ENCODE assay signal across 25 cellular contexts in the genomic region with DNA sequence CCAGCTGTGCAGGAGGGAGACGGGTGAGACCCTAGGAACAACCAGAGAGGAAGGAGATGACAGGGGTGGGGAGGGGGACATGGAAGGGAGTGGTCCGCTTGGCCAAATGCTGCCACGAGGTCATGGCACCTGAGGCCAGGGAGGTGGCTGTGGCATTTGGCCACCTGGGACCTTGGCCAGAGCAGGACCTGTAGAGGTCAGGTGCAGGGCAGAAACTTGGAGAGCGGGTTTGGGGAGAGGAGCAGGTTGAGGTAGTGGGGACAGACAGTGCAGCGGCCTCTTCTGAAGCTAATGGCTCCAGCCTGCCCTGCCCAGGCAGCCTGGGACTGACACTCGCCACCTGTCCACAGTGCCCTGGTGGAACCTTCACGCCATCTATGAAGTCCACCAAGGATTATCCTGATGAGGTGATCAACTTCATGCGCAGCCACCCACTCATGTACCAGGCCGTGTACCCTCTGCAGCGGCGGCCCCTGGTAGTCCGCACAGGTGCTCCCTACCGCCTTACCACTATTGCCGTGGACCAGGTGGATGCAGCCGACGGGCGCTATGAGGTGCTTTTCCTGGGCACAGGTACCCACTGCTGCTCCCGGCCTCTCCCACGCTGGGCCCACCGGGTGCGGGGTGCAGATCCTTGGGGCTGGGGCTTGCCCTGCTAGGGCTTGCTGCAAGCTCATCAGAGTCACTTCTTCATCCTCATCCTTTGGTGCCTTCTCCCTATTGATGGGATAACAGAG. TPM values are rescaled to one million over a fixed set of nuclear protein-coding genes. Genes with fewer than 3 reads are reported as not detected.
A peak's percentile ranks its signal among the peaks of the same experiment; 100 is the strongest.
DNase-seq lines count a peak whose midpoint lies in the region; ATAC-seq, FAIRE-seq and TF ChIP-seq lines count a peak whose summit lies in the region.
"Had no signal": no experiment of that assay in that cellular context is flagged by ENCODE, and none has a peak within 500 bp of the region (broad histone marks: within the 10 kb centered on the region; RNA-seq: fewer than 3 reads in every experiment).

No MANE protein-coding gene starts in this region.

- no peaks in the 10 kb centered on the region for H3K79me2 ChIP-seq in HepG2 (ENCODE audit: insufficient read depth, low read length)

- H3K9me3 Mint-ChIP-seq in nephron progenitor cell, result no peaks in the 10 kb centered on the region
- H3K9me3 Mint-ChIP-seq: CD4-positive, alpha-beta memory T cell had no signal

- peak in 1 of 2 donors; percentile 13 for TF ChIP-seq RAD21 in liver (IDR thresholded peaks at IDR 0.05)
- no peak for TF ChIP-seq RAD21 in HepG2 (CRISPR knock-in tag; IDR thresholded peaks at IDR 0.05)

- no peak overlapping the region for H3K27ac ChIP-seq in liver (ENCODE audit: low read depth in 1 of 2, low read length in 2 of 2)
- H3K27ac ChIP-seq in HepG2 (ENCODE audit: extremely low read length, insufficient read depth, low read length), result no peak overlapping the region
- peak overlapping the region; percentile 80 for H3K27ac ChIP-seq in RWPE1
- H3K27ac ChIP-seq in thyroid gland, result no peak overlapping the region
- H3K27ac ChIP-seq: A549 had no signal

- DNase-seq in HepG2 (ENCODE audit: low spot score) (no peak), RWPE1 (ENCODE audit: low spot score) (no peak), nephron progenitor cell (no peak), activated gamma-delta T cell treated with Interleukin-2 at 50 U/mL for 16 hours (no peak), thyroid gland (no peak), NCI-H524 treated with DMSO at 0.1 percent for 48 hours (lab: John Stamatoyannopoulos, UW) (no peak)
- DNase-seq: Calu3; DMS79; NCI-H1105 treated with DMSO at 0.1 percent for 48 hours; NCI-H1694 treated with DMSO at 0.1 percent for 48 hours; NCI-H748 treated with DMSO at 0.1 percent for 48 hours; NK-92 treated with Interleukin-12 subunit alpha and Interleukin-12 subunit beta, amount 100 ng/mL, for 24 hours; RPMI8226; SIG-M5 had no signal

- peaks cover 3% of the 10 kb centered on the region for H3K27me3 Mint-ChIP-seq in nephron progenitor cell (ENCODE audit: low read depth, poor library complexity)

- H3K4me1 Mint-ChIP-seq in nephron progenitor cell, result peaks cover 42% of the 10 kb centered on the region
- H3K4me1 Mint-ChIP-seq: CD4-positive, alpha-beta memory T cell had no signal

- H3K36me3 ChIP-seq in liver (ENCODE audit: control insufficient read depth in 4 of 4, insufficient read depth in 3 of 4, low read depth in 1 of 4, low read length in 3 of 4), result no peaks in the 10 kb centered on the region
- H3K36me3 ChIP-seq in HepG2 (replicated peaks in 1 of 2; ENCODE audit: control insufficient read depth in 1 of 2, insufficient read depth in 2 of 2, low read length in 2 of 2), result peaks cover 0 to 9% of the 10 kb centered on the region in 2 experiments; a peak in 2 of 5 replicates
- peaks cover 0 to 8% of the 10 kb centered on the region in 2 donors for H3K36me3 ChIP-seq in thyroid gland

- peaks cover 36% of the 10 kb centered on the region for H3K36me3 Mint-ChIP-seq in nephron progenitor cell (ENCODE audit: low read depth)
- H3K36me3 Mint-ChIP-seq: CD4-positive, alpha-beta memory T cell had no signal

- in situ Hi-C loops in HepG2 (cut with HindIII; ENCODE audit: extremely low pct_ligation_motif_present, low pct_unique_long_range_greater_than_20kb), result no loop called here

- TF ChIP-seq CTCF in liver (IDR thresholded peaks at IDR 0.05; ENCODE audit: low read depth, low read length, missing input control) (no peak), HepG2 (CRISPR knock-in tag; IDR thresholded peaks at IDR 0.05) (no peak), RWPE1 (conservative IDR thresholded peaks at IDR 0.05; ENCODE audit: low read depth) (no peak), nephron progenitor cell (IDR thresholded peaks at IDR 0.05) (no peak), thyroid gland (IDR thresholded peaks at IDR 0.05) (no peak)

- intact Hi-C loops in HepG2 (cut with micrococcal nuclease; ENCODE audit: unreplicated experiment) (no loop called here), thyroid gland (cut with DNase I) (no loop called here)

- H3K4me2 ChIP-seq in HepG2 (ENCODE audit: low read depth, low read length), result no peak overlapping the region
- H3K4me2 ChIP-seq: A549 had no signal

- TF ChIP-seq EP300 in HepG2 (IDR thresholded peaks at IDR 0.05; ENCODE audit: low read depth in 2 of 2, low read length in 2 of 2), result no peak
- no peak for TF ChIP-seq EP300 in HepG2 (CRISPR knock-in tag; IDR thresholded peaks at IDR 0.05; ENCODE audit: borderline replicate concordance)

- POLR2A ChIA-PET in HepG2 (lab: Yijun Ruan, JAX), result interaction anchor here (2.2 kb wide), 1 partner anchor 34 kb away, joined by 7 read pairs; no protein-coding TSS in a partner anchor
- POLR2A ChIA-PET in RWPE1 (lab: Yijun Ruan, JAX; ENCODE audit: low non-redundant PET), result no interaction called here

- H3K9ac ChIP-seq in liver (ENCODE audit: low read depth in 1 of 2, low read length in 2 of 2), result no peak overlapping the region
- no peak overlapping the region for H3K9ac ChIP-seq in HepG2 (ENCODE audit: insufficient read depth, low read depth, low read length)

- peak overlapping the region; percentile 81 for H3K27ac Mint-ChIP-seq in nephron progenitor cell

- no peak for FAIRE-seq in HepG2 (lab: Jason Lieb, UNC)
- FAIRE-seq: A549, GM12892, GM18507, H54 had no signal

- H3K4me3 ChIP-seq in liver (ENCODE audit: low read depth in 1 of 3, low read length in 3 of 3) (no peak overlapping the region), HepG2 (replicated peaks in 1 of 3; ENCODE audit: insufficient read depth in 1 of 3, low read depth in 2 of 3, low read length in 3 of 3) (no peak overlapping the region), thyroid gland (replicated peaks in 1 of 3) (no peak overlapping the region)
- H3K4me3 ChIP-seq: A549 had no signal

- H3K9me3 ChIP-seq in liver (ENCODE audit: control insufficient read depth in 4 of 4, low read length in 3 of 4) (no peaks in the 10 kb centered on the region), HepG2 (ENCODE audit: low read length) (no peaks in the 10 kb centered on the region), thyroid gland (no peaks in the 10 kb centered on the region)
- H3K9me3 ChIP-seq: A549 had no signal

- WGBS in liver, result 79% methylated on average over 21 of the region's 21 CpGs
- WGBS in HepG2 (ENCODE audit: low lambda C conversion rate), result 95% methylated on average over 18 of the region's 21 CpGs
- 86 to 95% methylated on average over 7 to 20 of the region's 21 CpGs for WGBS in thyroid gland, 2 donors

- peaks cover 1 to 24% (median 14%) of the 10 kb centered on the region in 4 donors for H3K4me1 ChIP-seq in liver (ENCODE audit: control insufficient read depth in 4 of 4, insufficient read depth in 4 of 4, low read length in 3 of 4)
- H3K4me1 ChIP-seq in HepG2 (ENCODE audit: insufficient read depth, low read length), result peaks cover 15% of the 10 kb centered on the region
- H3K4me1 ChIP-seq in thyroid gland, result no peaks in the 10 kb centered on the region

- ATAC-seq in HepG2, result no peak
- ATAC-seq: A549, SK-N-SH treated with all-trans-retinoic acid at 6 μM for 48 hours had no signal

- no peak for TF ChIP-seq POLR2A in HepG2 (IDR thresholded peaks at IDR 0.05; ENCODE audit: insufficient read depth in 1 of 2, low read depth in 2 of 2, low read length in 2 of 2)
- no peak for TF ChIP-seq POLR2A in thyroid gland (IDR thresholded peaks at IDR 0.05)

- no peak overlapping the region for H3K4me3 Mint-ChIP-seq in nephron progenitor cell
- H3K4me3 Mint-ChIP-seq: CD4-positive, alpha-beta memory T cell had no signal

- CTCF ChIA-PET in HepG2 (lab: Yijun Ruan, JAX; ENCODE audit: low intra/inter-chr PET ratio, low total read pairs) (no interaction called here), RWPE1 (lab: Yijun Ruan, JAX) (no interaction called here)

- no peak overlapping the region for H2AFZ ChIP-seq in HepG2 (ENCODE audit: low read length)

- H4K20me1 ChIP-seq in HepG2 (ENCODE audit: insufficient read depth, low read length), result no peaks in the 10 kb centered on the region

- no TSS peak for BruUV-seq in HepG2 (replicated peaks; lab: Mats Ljungman, UMichigan)

- H3K27me3 ChIP-seq in liver (ENCODE audit: control insufficient read depth in 4 of 4, insufficient read depth in 4 of 4, low read length in 3 of 4), result no peaks in the 10 kb centered on the region
- H3K27me3 ChIP-seq in HepG2 (ENCODE audit: control insufficient read depth in 1 of 2, insufficient read depth in 2 of 2, low read length in 2 of 2), result no peaks in the 10 kb centered on the region
- no peaks in the 10 kb centered on the region for H3K27me3 ChIP-seq in thyroid gland

RNA-seq across cellular contexts. Expression of gene GNAT1, which starts 7.0 kb away (rescaled TPM):
- total RNA-seq in liver (under 1 TPM in 1 of 2 donors, not detected in 1; 0.08 TPM), HepG2 (2016; rRNA removed; fragmentation: Illumina TruSeq; extraction: Trizol) (0.15 TPM in 1 of 2 replicates, not detected in the other), thyroid gland (not detected)
- polyA plus RNA-seq in liver (not detected), HepG2 (2011; rRNA removed) (0.03 TPM in 1 of 2 replicates, not detected in the other)
- total RNA-seq in HepG2 (2016; cell fraction: cytosol; rRNA removed; fragmentation: Illumina TruSeq; extraction: Trizol; ENCODE audit: low read depth), result 1.8 and 2.0 TPM in 2 replicates
- total RNA-seq in HepG2 (2016; cell fraction: insoluble cytoplasmic fraction; rRNA removed; fragmentation: Illumina TruSeq; extraction: Trizol), result 0.09 and 0.28 TPM in 2 replicates
- 0.87 and 1.1 TPM in 2 replicates for total RNA-seq in HepG2 (2016; cell fraction: membrane; rRNA removed; fragmentation: Illumina TruSeq; extraction: Trizol)
- 0.25 and 0.44 TPM in 2 replicates for total RNA-seq in HepG2 (2016; cell fraction: nucleus; rRNA removed; fragmentation: Illumina TruSeq; extraction: Trizol)
- not detected in 2 replicates for polyA plus RNA-seq in HepG2 (2011; cell fraction: cytosol; rRNA removed)
- 0.14 and 0.33 TPM in 2 replicates for polyA plus RNA-seq in HepG2 (2011; cell fraction: nucleus; rRNA removed)
- polyA plus RNA-seq in HepG2 (2012), result 0.08 TPM in 1 of 2 replicates, not detected in the other
- polyA plus RNA-seq in HepG2 (2016; cell fraction: cytosol; fragmentation: Illumina TruSeq; extraction: Trizol; ENCODE audit: low read depth), result not detected in 2 replicates
- polyA plus RNA-seq in HepG2 (2016; cell fraction: insoluble cytoplasmic fraction; fragmentation: Illumina TruSeq; extraction: Trizol; ENCODE audit: low read depth), result not detected in 2 replicates
- polyA plus RNA-seq in HepG2 (2016; cell fraction: membrane; fragmentation: Illumina TruSeq; extraction: Trizol; ENCODE audit: low read depth), result not detected in 2 replicates
- 0.31 TPM in 1 of 2 replicates, not detected in the other for polyA plus RNA-seq in HepG2 (2016; cell fraction: nucleus; fragmentation: Illumina TruSeq; extraction: Trizol; ENCODE audit: insufficient read depth, low read depth)
- polyA minus RNA-seq in HepG2 (2011; rRNA and poly(A)+ RNA removed; ENCODE audit: low replicate concordance), result 0.47 and 2.3 TPM in 2 replicates
- polyA minus RNA-seq in HepG2 (2011; cell fraction: cytosol; rRNA and poly(A)+ RNA removed), result 0.26 TPM in 1 of 2 replicates, not detected in the other
- polyA minus RNA-seq in HepG2 (2011; cell fraction: nucleus; rRNA and poly(A)+ RNA removed), result 1.2 and 1.5 TPM in 2 replicates
- total RNA-seq: Calu3; CD4-positive, alpha-beta memory T cell; HT1080; LHCN-M2; NCI-H460 had no signal
- polyA plus RNA-seq: A549; BJ; CD4-positive, alpha-beta memory T cell had no signal

RNA-seq across cellular contexts. Expression of gene SLC38A3, which starts 20.7 kb away (rescaled TPM):
- total RNA-seq in liver, result 100 to 1,000 TPM in 1 of 2 donors, 10 to 100 TPM in 1; 98.1 to 166 TPM
- polyA plus RNA-seq in liver, result 100 to 1,000 TPM; 114 to 180 TPM
- 14.3 and 29.8 TPM in 2 replicates for total RNA-seq in HepG2 (2016; rRNA removed; fragmentation: Illumina TruSeq; extraction: Trizol)
- 9.4 and 12.0 TPM in 2 replicates for total RNA-seq in HepG2 (2016; cell fraction: cytosol; rRNA removed; fragmentation: Illumina TruSeq; extraction: Trizol; ENCODE audit: low read depth)
- total RNA-seq in HepG2 (2016; cell fraction: insoluble cytoplasmic fraction; rRNA removed; fragmentation: Illumina TruSeq; extraction: Trizol), result 14.3 and 31.3 TPM in 2 replicates
- total RNA-seq in HepG2 (2016; cell fraction: membrane; rRNA removed; fragmentation: Illumina TruSeq; extraction: Trizol), result 13.7 and 15.1 TPM in 2 replicates
- 51.2 and 60.9 TPM in 2 replicates for total RNA-seq in HepG2 (2016; cell fraction: nucleus; rRNA removed; fragmentation: Illumina TruSeq; extraction: Trizol)
- polyA plus RNA-seq in HepG2 (2011; rRNA removed), result 164 and 247 TPM in 2 replicates
- polyA plus RNA-seq in HepG2 (2011; cell fraction: cytosol; rRNA removed), result 69.6 and 77.8 TPM in 2 replicates
- 645 and 755 TPM in 2 replicates for polyA plus RNA-seq in HepG2 (2011; cell fraction: nucleus; rRNA removed)
- 101 and 126 TPM in 2 replicates for polyA plus RNA-seq in HepG2 (2012)
- polyA plus RNA-seq in HepG2 (2016; cell fraction: cytosol; fragmentation: Illumina TruSeq; extraction: Trizol; ENCODE audit: low read depth), result 7.3 and 7.5 TPM in 2 replicates
- 17.2 and 22.9 TPM in 2 replicates for polyA plus RNA-seq in HepG2 (2016; cell fraction: insoluble cytoplasmic fraction; fragmentation: Illumina TruSeq; extraction: Trizol; ENCODE audit: low read depth)
- 12.8 and 13.7 TPM in 2 replicates for polyA plus RNA-seq in HepG2 (2016; cell fraction: membrane; fragmentation: Illumina TruSeq; extraction: Trizol; ENCODE audit: low read depth)
- 146 and 148 TPM in 2 replicates for polyA plus RNA-seq in HepG2 (2016; cell fraction: nucleus; fragmentation: Illumina TruSeq; extraction: Trizol; ENCODE audit: insufficient read depth, low read depth)
- polyA minus RNA-seq in HepG2 (2011; rRNA and poly(A)+ RNA removed; ENCODE audit: low replicate concordance), result 0.14 and 257 TPM in 2 replicates
- polyA minus RNA-seq in HepG2 (2011; cell fraction: cytosol; rRNA and poly(A)+ RNA removed), result 61.1 and 83.0 TPM in 2 replicates
- 113 and 140 TPM in 2 replicates for polyA minus RNA-seq in HepG2 (2011; cell fraction: nucleus; rRNA and poly(A)+ RNA removed)
- total RNA-seq in thyroid gland, result 1 to 10 TPM; 1.1 to 5.0 (median 3.6) TPM
- total RNA-seq: Calu3; CD4-positive, alpha-beta memory T cell; HT1080 had no signal
- polyA plus RNA-seq: CD4-positive, alpha-beta memory T cell had no signal

RNA-seq across cellular contexts. Expression of gene SEMA3F, which starts 29.3 kb away (rescaled TPM):
- 1 to 10 TPM; 1.6 to 4.8 TPM for total RNA-seq in liver
- polyA plus RNA-seq in liver, result 1 to 10 TPM in 1 of 2 donors, under 1 TPM in 1; 0.60 to 2.7 TPM
- 3.6 and 7.6 TPM in 2 replicates for total RNA-seq in HepG2 (2016; rRNA removed; fragmentation: Illumina TruSeq; extraction: Trizol)
- 1.5 and 1.7 TPM in 2 replicates for total RNA-seq in HepG2 (2016; cell fraction: cytosol; rRNA removed; fragmentation: Illumina TruSeq; extraction: Trizol; ENCODE audit: low read depth)
- total RNA-seq in HepG2 (2016; cell fraction: insoluble cytoplasmic fraction; rRNA removed; fragmentation: Illumina TruSeq; extraction: Trizol), result 3.6 and 8.8 TPM in 2 replicates
- 4.9 and 5.4 TPM in 2 replicates for total RNA-seq in HepG2 (2016; cell fraction: membrane; rRNA removed; fragmentation: Illumina TruSeq; extraction: Trizol)
- total RNA-seq in HepG2 (2016; cell fraction: nucleus; rRNA removed; fragmentation: Illumina TruSeq; extraction: Trizol), result 8.8 and 9.1 TPM in 2 replicates
- 14.8 and 17.2 TPM in 2 replicates for polyA plus RNA-seq in HepG2 (2011; rRNA removed)
- 13.5 and 13.7 TPM in 2 replicates for polyA plus RNA-seq in HepG2 (2011; cell fraction: cytosol; rRNA removed)
- 22.1 and 33.2 TPM in 2 replicates for polyA plus RNA-seq in HepG2 (2011; cell fraction: nucleus; rRNA removed)
- 9.5 and 12.9 TPM in 2 replicates for polyA plus RNA-seq in HepG2 (2012)
- 2.0 and 2.5 TPM in 2 replicates for polyA plus RNA-seq in HepG2 (2016; cell fraction: cytosol; fragmentation: Illumina TruSeq; extraction: Trizol; ENCODE audit: low read depth)
- 6.6 and 7.1 TPM in 2 replicates for polyA plus RNA-seq in HepG2 (2016; cell fraction: insoluble cytoplasmic fraction; fragmentation: Illumina TruSeq; extraction: Trizol; ENCODE audit: low read depth)
- polyA plus RNA-seq in HepG2 (2016; cell fraction: membrane; fragmentation: Illumina TruSeq; extraction: Trizol; ENCODE audit: low read depth), result 5.8 and 6.2 TPM in 2 replicates
- polyA plus RNA-seq in HepG2 (2016; cell fraction: nucleus; fragmentation: Illumina TruSeq; extraction: Trizol; ENCODE audit: insufficient read depth, low read depth), result 22.2 and 24.9 TPM in 2 replicates
- polyA minus RNA-seq in HepG2 (2011; rRNA and poly(A)+ RNA removed; ENCODE audit: low replicate concordance), result 63.3 and 65.7 TPM in 2 replicates
- 14.4 and 15.7 TPM in 2 replicates for polyA minus RNA-seq in HepG2 (2011; cell fraction: cytosol; rRNA and poly(A)+ RNA removed)
- 7.2 and 9.3 TPM in 2 replicates for polyA minus RNA-seq in HepG2 (2011; cell fraction: nucleus; rRNA and poly(A)+ RNA removed)
- total RNA-seq in thyroid gland, result 10 to 100 TPM; 13.2 to 44.2 (median 38.2) TPM
- total RNA-seq: CD4-positive, alpha-beta memory T cell had no signal
- polyA plus RNA-seq: CD4-positive, alpha-beta memory T cell had no signal

RNA-seq across cellular contexts. Expression of gene GNAI2, which starts 51.6 kb away (rescaled TPM):
- total RNA-seq in liver (10 to 100 TPM; 58.3 to 65.0 TPM), HepG2 (2016; rRNA removed; fragmentation: Illumina TruSeq; extraction: Trizol) (34.5 and 51.1 TPM in 2 replicates), thyroid gland (100 to 1,000 TPM; 111 to 171 (median 142) TPM)
- polyA plus RNA-seq in liver (10 to 100 TPM; 59.5 to 86.3 TPM), HepG2 (2011; rRNA removed) (66.1 and 66.2 TPM in 2 replicates)
- 26.6 and 32.1 TPM in 2 replicates for total RNA-seq in HepG2 (2016; cell fraction: cytosol; rRNA removed; fragmentation: Illumina TruSeq; extraction: Trizol; ENCODE audit: low read depth)
- total RNA-seq in HepG2 (2016; cell fraction: insoluble cytoplasmic fraction; rRNA removed; fragmentation: Illumina TruSeq; extraction: Trizol), result 33.4 and 51.3 TPM in 2 replicates
- 43.7 and 48.0 TPM in 2 replicates for total RNA-seq in HepG2 (2016; cell fraction: membrane; rRNA removed; fragmentation: Illumina TruSeq; extraction: Trizol)
- 26.6 and 32.5 TPM in 2 replicates for total RNA-seq in HepG2 (2016; cell fraction: nucleus; rRNA removed; fragmentation: Illumina TruSeq; extraction: Trizol)
- 64.5 and 77.2 TPM in 2 replicates for polyA plus RNA-seq in HepG2 (2011; cell fraction: cytosol; rRNA removed)
- 39.4 and 42.6 TPM in 2 replicates for polyA plus RNA-seq in HepG2 (2011; cell fraction: nucleus; rRNA removed)
- polyA plus RNA-seq in HepG2 (2012), result 25.4 and 25.9 TPM in 2 replicates
- 37.3 and 42.8 TPM in 2 replicates for polyA plus RNA-seq in HepG2 (2016; cell fraction: cytosol; fragmentation: Illumina TruSeq; extraction: Trizol; ENCODE audit: low read depth)
- 57.1 and 66.6 TPM in 2 replicates for polyA plus RNA-seq in HepG2 (2016; cell fraction: insoluble cytoplasmic fraction; fragmentation: Illumina TruSeq; extraction: Trizol; ENCODE audit: low read depth)
- 69.3 and 71.1 TPM in 2 replicates for polyA plus RNA-seq in HepG2 (2016; cell fraction: membrane; fragmentation: Illumina TruSeq; extraction: Trizol; ENCODE audit: low read depth)
- polyA plus RNA-seq in HepG2 (2016; cell fraction: nucleus; fragmentation: Illumina TruSeq; extraction: Trizol; ENCODE audit: insufficient read depth, low read depth), result 73.5 and 75.3 TPM in 2 replicates
- polyA minus RNA-seq in HepG2 (2011; rRNA and poly(A)+ RNA removed; ENCODE audit: low replicate concordance), result 111 and 236 TPM in 2 replicates
- 26.0 and 26.4 TPM in 2 replicates for polyA minus RNA-seq in HepG2 (2011; cell fraction: cytosol; rRNA and poly(A)+ RNA removed)
- 16.4 and 20.0 TPM in 2 replicates for polyA minus RNA-seq in HepG2 (2011; cell fraction: nucleus; rRNA and poly(A)+ RNA removed)
